In the genomic region with DNA sequence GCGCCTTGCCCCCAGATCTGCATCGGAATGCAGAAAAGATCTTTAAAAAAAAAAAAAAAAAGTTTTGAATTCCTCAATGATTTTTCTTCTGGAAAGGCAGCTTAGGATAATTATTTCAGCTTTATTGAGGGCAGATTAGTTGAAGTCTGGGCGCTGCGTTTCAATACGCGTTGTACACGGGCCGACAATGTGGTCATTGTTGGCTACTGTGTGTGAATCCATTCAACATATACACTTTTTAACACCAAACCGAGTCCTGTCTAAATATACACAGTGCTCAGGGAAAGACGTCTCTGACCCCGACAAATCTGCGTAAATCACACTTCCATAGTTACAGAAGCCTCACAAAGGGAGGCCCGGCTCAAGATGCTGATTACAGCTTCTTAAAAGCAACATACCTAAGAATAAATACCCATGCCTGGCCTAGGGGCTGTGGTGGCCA, we compare ENCODE assay signal across 25 cellular contexts. TPM values are rescaled to one million over a fixed set of nuclear protein-coding genes. Genes with fewer than 3 reads are reported as not detected.
A peak's percentile ranks its signal among the peaks of the same experiment; 100 is the strongest.
DNase-seq lines count a peak whose midpoint lies in the region; FAIRE-seq and TF ChIP-seq lines count a peak whose summit lies in the region.
"Had no signal": no experiment of that assay in that cellular context is flagged by ENCODE, and none has a peak within 500 bp of the region (broad histone marks: within the 10 kb centered on the region; RNA-seq: fewer than 3 reads in every experiment).

No MANE protein-coding gene starts in this region.

- CTCF ChIA-PET in CD4-positive, alpha-beta memory T cell (lab: Charles Lee; ENCODE audit: partially characterized antibody): interaction anchor here (0.8 kb wide), 1 partner anchor 15 kb away, joined by 3 read pairs; no protein-coding TSS in a partner anchor
- CTCF ChIA-PET in H1 (lab: Charles Lee; ENCODE audit: partially characterized antibody): interaction anchor here (0.6 to 2.8 kb wide), 8 partner anchors 12 to 743 kb away, joined by 3 to 16 read pairs (median 3); no protein-coding TSS in a partner anchor

- POLR2A ChIA-PET in CD4-positive, alpha-beta memory T cell (lab: Charles Lee; ENCODE audit: partially characterized antibody): no interaction called here
- POLR2A ChIA-PET in H1 (lab: Charles Lee; ENCODE audit: partially characterized antibody): interaction anchor here (1.4 to 5.7 kb wide), 3 partner anchors 10 to 172 kb away, joined by 4 to 27 read pairs (median 6); no protein-coding TSS in a partner anchor

- WGBS in HUES64: 3% methylated on average over 13 of the region's 13 CpGs
- 5% methylated on average over 13 of the region's 13 CpGs; no CpG with 5 or more reads in 1 of the 2 experiments for WGBS in H1 (ENCODE audit: extremely low coverage in 1 of 2, insufficient coverage in 1 of 2, insufficient read length in 1 of 2, insufficient replicate concordance in 2 of 2, low coverage in 1 of 2, low lambda C conversion rate in 2 of 2, missing lambda C conversion rate in 1 of 2), 2 experiments
- WGBS in neuronal stem cell (ENCODE audit: extremely low coverage in 2 of 2, insufficient read length in 2 of 2, insufficient replicate concordance in 1 of 2), 2 donors: no CpG with 5 or more reads among the region's 13 CpGs

- H3K23me2 ChIP-seq in H1 (ENCODE audit: low read depth, low read length): peaks cover 20% of the 10 kb centered on the region; the same call in 1 of the 2 replicates

- H2BK12ac ChIP-seq in H1 (ENCODE audit: low read depth, low read length) (peak overlapping the region; percentile 84), neuronal stem cell (ENCODE audit: low read length) (no peak overlapping the region)

- H3K79me1 ChIP-seq in H1 (ENCODE audit: low read depth, low read length) (no peaks in the 10 kb centered on the region), neuronal stem cell (ENCODE audit: low read depth, low read length) (peaks cover 6% of the 10 kb centered on the region)

- H3K18ac ChIP-seq in H1 (ENCODE audit: extremely low read depth, low read length) (peak overlapping the region; percentile 60), neuronal stem cell (ENCODE audit: low read length) (no peak overlapping the region)

- H3K14ac ChIP-seq in H1 (ENCODE audit: insufficient read length) (no peak overlapping the region), neuronal stem cell (ENCODE audit: low read length) (no peak overlapping the region)

- peak overlapping the region in 5 of 8 donors; percentile 2 to 59 (median 6) for H3K4me3 Mint-ChIP-seq in CD4-positive, alpha-beta memory T cell
- no peak overlapping the region for H3K4me3 Mint-ChIP-seq in progenitor cell of endocrine pancreas (ENCODE audit: low read depth)
- H3K4me3 Mint-ChIP-seq: activated CD4-positive, alpha-beta T cell treated with anti-CD3 and anti-CD28 coated beads for 36 hours had no signal

- peaks cover 31% of the 10 kb centered on the region for H3K27me3 ChIP-seq in CD4-positive, alpha-beta memory T cell (ENCODE audit: insufficient read depth, low read length)
- H3K27me3 ChIP-seq in HUES64 (ENCODE audit: insufficient read depth, low read length) (peaks cover 100% of the 10 kb centered on the region), H1 (replicated peaks in 1 of 4; ENCODE audit: control insufficient read depth in 3 of 4, extremely low read depth in 1 of 4, insufficient read depth in 3 of 4, low read length in 3 of 4) (peaks cover 75 to 99% (median 96%) of the 10 kb centered on the region in 4 experiments; a peak in 6 of 7 replicates), neuronal stem cell (ENCODE audit: control insufficient read depth in 3 of 3, insufficient read depth in 3 of 3, low read depth in 1 of 3, low read length in 3 of 3) (peaks cover 0 to 99% (median 0%) of the 10 kb centered on the region in 3 experiments)

- H4K8ac ChIP-seq in H1 (ENCODE audit: extremely low read depth, insufficient read depth, low read length) (no peak overlapping the region), neuronal stem cell (ENCODE audit: low read depth, low read length) (no peak overlapping the region)

- H3K79me2 ChIP-seq in H1 (ENCODE audit: control insufficient read depth in 1 of 2, insufficient read depth in 2 of 2, low read length in 2 of 2): no peaks in the 10 kb centered on the region
- H3K79me2 ChIP-seq: parathyroid adenoma had no signal

- H3K9ac ChIP-seq in HUES64 (ENCODE audit: low read depth, low read length) (no peak overlapping the region), H1 (replicated peaks in 1 of 4; ENCODE audit: extremely low read depth in 1 of 4, low read depth in 3 of 4, low read length in 3 of 4) (no peak overlapping the region), neuronal stem cell (ENCODE audit: low read depth, low read length, poor library complexity) (no peak overlapping the region)
- H3K9ac ChIP-seq: GM23248, parathyroid adenoma had no signal

- H2AK5ac ChIP-seq in H1 (ENCODE audit: low read depth, low read length) (no peak overlapping the region), neuronal stem cell (ENCODE audit: low read depth, low read length) (peak overlapping the region; percentile 88)

- H4K5ac ChIP-seq in H1 (ENCODE audit: insufficient read length, low read depth, low read length): no peak overlapping the region

- H3K36me3 Mint-ChIP-seq in CD4-positive, alpha-beta memory T cell: no peaks in the 10 kb centered on the region
- H3K36me3 Mint-ChIP-seq in progenitor cell of endocrine pancreas (ENCODE audit: insufficient read depth): no peaks in the 10 kb centered on the region
- H3K36me3 Mint-ChIP-seq: activated naive CD4-positive, alpha-beta T cell treated with anti-CD3 and anti-CD28 coated beads, Interleukin-2, amount 50 U/mL, for 24 hours; T-cell had no signal

- DNase-seq in CD4-positive, alpha-beta memory T cell: no peak
- DNase-seq in H1 (ENCODE audit: low read depth in 1 of 2, low spot score in 2 of 2): no peak
- no peak for DNase-seq in neuronal stem cell (ENCODE audit: low spot score)
- DNase-seq in progenitor cell of endocrine pancreas (ENCODE audit: low spot score, unreplicated experiment): no peak
- DNase-seq in GF-D8 (lab: John Stamatoyannopoulos, UW): no peak
- no peak for DNase-seq in SIG-M5 (lab: John Stamatoyannopoulos, UW)
- DNase-seq: activated CD4-positive, alpha-beta T cell treated with anti-CD3 and anti-CD28 coated beads for 36 hours; aorta; effector CD8-positive, alpha-beta T cell; foreskin melanocyte; GM23248; NCI-H1105; NCI-H2081; NCI-H446 treated with DMSO at 0.1 percent for 48 hours; stimulated activated CD8-positive, alpha-beta memory T cell treated with anti-CD3 and anti-CD28 coated beads, Interleukin-4, amount 100 ng/mL, for 48 hours; T-cell; upper lobe of right lung had no signal

- H3K9me3 ChIP-seq in CD4-positive, alpha-beta memory T cell (ENCODE audit: control insufficient read depth in 1 of 2, low read length in 2 of 2): no peaks in the 10 kb centered on the region
- H3K9me3 ChIP-seq in HUES64 (ENCODE audit: insufficient read depth, low read depth, low read length) (no peaks in the 10 kb centered on the region), H1 (ENCODE audit: insufficient read depth in 2 of 2, low read depth in 1 of 2, low read length in 1 of 2) (no peaks in the 10 kb centered on the region), neuronal stem cell (replicated peaks in 1 of 2; ENCODE audit: control insufficient read depth in 2 of 2, insufficient read depth in 1 of 2, low read depth in 1 of 2, low read length in 2 of 2) (peaks cover 0 to 11% of the 10 kb centered on the region in 2 donors)
- H3K9me3 ChIP-seq: upper lobe of right lung had no signal

- no peak overlapping the region for H4K91ac ChIP-seq in H1 (replicated peaks; ENCODE audit: insufficient read length, low read length)
- H4K91ac ChIP-seq in neuronal stem cell (ENCODE audit: low read depth, low read length, poor library complexity): no peak overlapping the region

- peaks cover 47 to 51% of the 10 kb centered on the region in 2 donors for H3K27me3 Mint-ChIP-seq in CD4-positive, alpha-beta memory T cell
- H3K27me3 Mint-ChIP-seq in progenitor cell of endocrine pancreas: peaks cover 88% of the 10 kb centered on the region

- H3K4ac ChIP-seq in H1 (replicated peaks; ENCODE audit: insufficient read length, low read depth, low read length) (peak overlapping the region; percentile 58), neuronal stem cell (ENCODE audit: low read length) (no peak overlapping the region)

- no peak overlapping the region for H3K27ac Mint-ChIP-seq in CD4-positive, alpha-beta memory T cell
- no peak overlapping the region for H3K27ac Mint-ChIP-seq in progenitor cell of endocrine pancreas
- H3K27ac Mint-ChIP-seq: activated CD4-positive, alpha-beta T cell treated with anti-CD3 and anti-CD28 coated beads for 36 hours; activated naive CD4-positive, alpha-beta T cell treated with anti-CD3 and anti-CD28 coated beads, Interleukin-2, amount 50 U/mL, for 24 hours; T-cell had no signal

- H3K9me3 Mint-ChIP-seq in CD4-positive, alpha-beta memory T cell: no peaks in the 10 kb centered on the region
- H3K9me3 Mint-ChIP-seq in progenitor cell of endocrine pancreas (ENCODE audit: low read depth): no peaks in the 10 kb centered on the region
- H3K9me3 Mint-ChIP-seq: activated naive CD4-positive, alpha-beta T cell treated with anti-CD3 and anti-CD28 coated beads, Interleukin-2, amount 50 U/mL, for 24 hours; T-cell had no signal

- H3K56ac ChIP-seq in H1 (replicated peaks; ENCODE audit: insufficient read length, low read depth, low read length): no peak overlapping the region

- TF ChIP-seq POLR2A in H1 (IDR thresholded peaks at IDR 0.05; ENCODE audit: control extremely low read depth in 1 of 2, low read depth in 2 of 2, low read length in 2 of 2): no peak

- H2BK15ac ChIP-seq in H1 (ENCODE audit: low read length) (no peak overlapping the region), neuronal stem cell (ENCODE audit: low read length) (no peak overlapping the region)

- no peak overlapping the region for H3K23ac ChIP-seq in H1 (ENCODE audit: insufficient read length)
- no peak overlapping the region for H3K23ac ChIP-seq in neuronal stem cell (ENCODE audit: low read depth, low read length, poor library complexity)

- peaks cover 5 to 16% of the 10 kb centered on the region in 2 experiments for H4K20me1 ChIP-seq in H1 (replicated peaks in 1 of 2; ENCODE audit: control insufficient read depth in 1 of 2, insufficient read depth in 2 of 2, low read length in 2 of 2)

- no peak overlapping the region for H2BK20ac ChIP-seq in H1 (ENCODE audit: low read length)

- H3K36me3 ChIP-seq in CD4-positive, alpha-beta memory T cell (ENCODE audit: insufficient read depth, low read length): no peaks in the 10 kb centered on the region
- H3K36me3 ChIP-seq in HUES64 (ENCODE audit: insufficient read depth, low read length) (no peaks in the 10 kb centered on the region), H1 (ENCODE audit: control insufficient read depth in 2 of 4, insufficient read depth in 4 of 4, low read length in 3 of 4) (peaks cover 0 to 6% (median 0%) of the 10 kb centered on the region in 4 experiments; a peak in 2 of 8 replicates), neuronal stem cell (replicated peaks in 1 of 2; ENCODE audit: control insufficient read depth in 2 of 2, insufficient read depth in 2 of 2, low read length in 2 of 2) (peaks cover 0 to 4% of the 10 kb centered on the region in 2 donors)
- H3K36me3 ChIP-seq: upper lobe of right lung had no signal

- TF ChIP-seq EP300 in H1 (IDR thresholded peaks at IDR 0.05; ENCODE audit: borderline replicate concordance in 1 of 2, low read depth in 2 of 2, low read length in 2 of 2): no peak

- H3K4me3 ChIP-seq in CD4-positive, alpha-beta memory T cell (ENCODE audit: low read length in 2 of 2): no peak overlapping the region
- peak overlapping the region; percentile 50; the same call in 1 of the 2 replicates for H3K4me3 ChIP-seq in HUES64 (ENCODE audit: low read length)
- H3K4me3 ChIP-seq in H1 (ENCODE audit: extremely low read depth in 1 of 4, insufficient read depth in 2 of 4, low read depth in 3 of 4, low read length in 4 of 4): peak overlapping the region in 3 of 4 experiments; percentile 24 to 63 (median 41); a peak in 4 of 8 replicates
- H3K4me3 ChIP-seq in neuronal stem cell (ENCODE audit: low read length in 2 of 2): peak overlapping the region in 1 of 2 donors; percentile 9
- H3K4me3 ChIP-seq: GM23248, lung, upper lobe of right lung had no signal

- intact Hi-C loops in CD4-positive, alpha-beta memory T cell (cut with micrococcal nuclease): no loop called here

- peaks cover 24 to 56% (median 40%) of the 10 kb centered on the region in 4 donors for H3K4me1 Mint-ChIP-seq in CD4-positive, alpha-beta memory T cell
- H3K4me1 Mint-ChIP-seq in progenitor cell of endocrine pancreas (ENCODE audit: low read depth): peaks cover 16% of the 10 kb centered on the region

- no peak overlapping the region for H2AFZ ChIP-seq in H1 (ENCODE audit: low read length)
- no peak overlapping the region for H2AFZ ChIP-seq in neuronal stem cell (ENCODE audit: low read length)
- H2AFZ ChIP-seq: GM23248, parathyroid adenoma had no signal

- H3K27ac ChIP-seq in CD4-positive, alpha-beta memory T cell (ENCODE audit: low read depth, low read length): no peak overlapping the region
- H3K27ac ChIP-seq in HUES64 (ENCODE audit: low read depth, low read length) (no peak overlapping the region), H1 (ENCODE audit: low read depth, low read length) (no peak overlapping the region), neuronal stem cell (replicated peaks; ENCODE audit: low read length) (peak overlapping the region; percentile 99)
- H3K27ac ChIP-seq: GM23248, HL-60, parathyroid adenoma, upper lobe of right lung had no signal

- no peak for FAIRE-seq in H1 (lab: Jason Lieb, UNC)
- FAIRE-seq: keratinocyte had no signal

- H3K4me2 ChIP-seq in H1 (ENCODE audit: insufficient read depth in 1 of 2, low read depth in 2 of 2, low read length in 2 of 2) (peak overlapping the region; percentile 78 to 91; a peak in 3 of 4 replicates), neuronal stem cell (ENCODE audit: insufficient read depth, low read length, poor library complexity, severe bottlenecking) (peak overlapping the region; percentile 73)

- no peak overlapping the region for H2BK120ac ChIP-seq in H1 (replicated peaks; ENCODE audit: low read depth, low read length)
- H2BK120ac ChIP-seq in neuronal stem cell (ENCODE audit: low read depth, low read length): no peak overlapping the region

- peaks cover 34% of the 10 kb centered on the region for H3K4me1 ChIP-seq in CD4-positive, alpha-beta memory T cell (ENCODE audit: insufficient read depth, low read length)
- peaks cover 31% of the 10 kb centered on the region for H3K4me1 ChIP-seq in HUES64 (ENCODE audit: insufficient read depth, low read length)
- H3K4me1 ChIP-seq in H1 (replicated peaks in 1 of 4; ENCODE audit: control insufficient read depth in 3 of 4, insufficient read depth in 4 of 4, low read length in 3 of 4): peaks cover 0 to 73% (median 52%) of the 10 kb centered on the region in 4 experiments; a peak in 6 of 7 replicates
- H3K4me1 ChIP-seq in neuronal stem cell (ENCODE audit: control insufficient read depth in 2 of 2, insufficient read depth in 1 of 2, low read depth in 1 of 2, low read length in 2 of 2): peaks cover 19 to 26% of the 10 kb centered on the region in 2 donors

- H2BK5ac ChIP-seq in H1 (ENCODE audit: low read depth, low read length) (no peak overlapping the region), neuronal stem cell (ENCODE audit: low read length) (peak overlapping the region; percentile 100)

- TF ChIP-seq RAD21 in H1 (IDR thresholded peaks at IDR 0.05 in 1 of 2, conservative IDR thresholded peaks at IDR 0.05 in 1 of 2; ENCODE audit: low read depth in 2 of 2, low read length in 2 of 2): no peak

- no peak for TF ChIP-seq CTCF in H1 (IDR thresholded peaks at IDR 0.05; ENCODE audit: control extremely low read depth in 1 of 3, insufficient read depth in 1 of 3, low read depth in 1 of 3, low read length in 3 of 3)
- TF ChIP-seq CTCF in progenitor cell of endocrine pancreas (IDR thresholded peaks at IDR 0.05; ENCODE audit: unreplicated experiment): no peak

RNA-seq across cellular contexts. Expression of gene SIX3, which starts 1.4 kb away (rescaled TPM):
- not detected for total RNA-seq in CD4-positive, alpha-beta memory T cell
- polyA plus RNA-seq in CD4-positive, alpha-beta memory T cell: not detected
- polyA plus RNA-seq in HUES64 (2013, experiment 1 of 2): 0.25 TPM
- polyA plus RNA-seq in HUES64 (2013, experiment 2 of 2): not detected
- 0.19 and 0.21 TPM in 2 replicates for total RNA-seq in H1 (2021; fragmentation: NEBNext Ultra II Directional; extraction: Animal tissue kit (Norgen Biotek cat#: 25700))
- polyA plus RNA-seq in H1 (2011; rRNA removed): 0.02 and 0.52 TPM in 2 replicates
- 0.31 TPM for polyA plus RNA-seq in H1 (2011; cell fraction: cytosol; rRNA removed)
- polyA plus RNA-seq in H1 (2011; cell fraction: nucleus; rRNA removed): 0.41 TPM
- 0.10 to 0.13 TPM (median 0.13 TPM) in 3 of 4 replicates, not detected in the other for polyA plus RNA-seq in H1 (2012, experiment 1 of 2)
- polyA plus RNA-seq in H1 (2012, experiment 2 of 2): 0.09 TPM
- polyA plus RNA-seq in H1 (2013, experiment 1 of 2): 0.10 TPM
- polyA plus RNA-seq in H1 (2013, experiment 2 of 2): 0.07 TPM
- polyA minus RNA-seq in H1 (2011; rRNA and poly(A)+ RNA removed): 0.09 TPM in 1 of 2 replicates, not detected in the other
- polyA minus RNA-seq in H1 (2011; cell fraction: cytosol; rRNA and poly(A)+ RNA removed): not detected
- 0.50 TPM for polyA minus RNA-seq in H1 (2011; cell fraction: nucleus; rRNA and poly(A)+ RNA removed)
- polyA plus RNA-seq in neuronal stem cell (2013, experiment 1 of 2): 171 TPM
- polyA plus RNA-seq in neuronal stem cell (2013, experiment 2 of 2): 176 TPM
- not detected in 2 replicates for total RNA-seq in progenitor cell of endocrine pancreas
- total RNA-seq: activated CD4-positive, alpha-beta T cell treated with anti-CD3 and anti-CD28 coated beads for 36 hours; aorta; cerebellum; esophagus mucosa; GM23248; upper lobe of right lung had no signal
- polyA plus RNA-seq: aorta, GM23248, keratinocyte had no signal

Comparison
In these comparisons a context has a peak if more than half of its experiments do, and no peak if none do; other contexts are left out.
1. H3K4me3 ChIP-seq: peak in HUES64 (single experiment) and H1 (3 of 4); none in CD4-positive, alpha-beta memory T cell (0 of 2).